In the genomic region with DNA sequence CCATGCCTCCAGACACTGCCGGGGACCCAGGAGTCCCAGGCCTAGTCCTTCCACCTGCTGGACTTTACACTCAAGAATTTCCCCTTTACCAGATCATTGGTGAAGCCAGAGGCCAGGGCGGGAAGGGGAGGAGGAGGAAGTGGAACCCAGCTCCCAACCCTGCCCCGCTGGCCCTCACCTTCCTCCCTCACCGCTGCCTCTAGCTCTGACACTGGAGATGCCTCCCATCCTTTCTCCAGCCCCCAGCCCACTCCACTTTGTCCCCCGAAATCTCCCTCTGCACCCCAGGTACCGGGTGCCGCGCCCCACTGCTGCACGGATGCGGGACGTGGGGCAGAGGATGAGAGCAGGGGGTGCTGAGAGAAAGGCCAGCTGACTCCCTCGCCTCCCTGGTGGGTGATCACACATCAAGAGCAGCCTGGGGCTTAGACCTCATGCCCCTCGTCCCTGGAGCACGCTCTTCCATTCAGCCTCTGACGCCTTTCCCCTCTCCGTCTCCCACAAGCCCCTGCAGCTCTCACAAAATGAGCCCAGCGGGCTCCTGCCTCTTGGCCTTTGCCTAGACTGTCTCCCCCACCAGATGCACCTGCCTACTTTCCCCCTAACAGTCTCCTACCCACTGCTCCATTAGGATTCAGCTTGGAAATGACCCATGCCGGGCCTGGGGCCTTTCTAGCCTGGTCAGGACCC, we compare ENCODE assay signal across 1 cellular context.
TF ChIP-seq lines count a peak whose summit lies in the region.

A gene with protein sequence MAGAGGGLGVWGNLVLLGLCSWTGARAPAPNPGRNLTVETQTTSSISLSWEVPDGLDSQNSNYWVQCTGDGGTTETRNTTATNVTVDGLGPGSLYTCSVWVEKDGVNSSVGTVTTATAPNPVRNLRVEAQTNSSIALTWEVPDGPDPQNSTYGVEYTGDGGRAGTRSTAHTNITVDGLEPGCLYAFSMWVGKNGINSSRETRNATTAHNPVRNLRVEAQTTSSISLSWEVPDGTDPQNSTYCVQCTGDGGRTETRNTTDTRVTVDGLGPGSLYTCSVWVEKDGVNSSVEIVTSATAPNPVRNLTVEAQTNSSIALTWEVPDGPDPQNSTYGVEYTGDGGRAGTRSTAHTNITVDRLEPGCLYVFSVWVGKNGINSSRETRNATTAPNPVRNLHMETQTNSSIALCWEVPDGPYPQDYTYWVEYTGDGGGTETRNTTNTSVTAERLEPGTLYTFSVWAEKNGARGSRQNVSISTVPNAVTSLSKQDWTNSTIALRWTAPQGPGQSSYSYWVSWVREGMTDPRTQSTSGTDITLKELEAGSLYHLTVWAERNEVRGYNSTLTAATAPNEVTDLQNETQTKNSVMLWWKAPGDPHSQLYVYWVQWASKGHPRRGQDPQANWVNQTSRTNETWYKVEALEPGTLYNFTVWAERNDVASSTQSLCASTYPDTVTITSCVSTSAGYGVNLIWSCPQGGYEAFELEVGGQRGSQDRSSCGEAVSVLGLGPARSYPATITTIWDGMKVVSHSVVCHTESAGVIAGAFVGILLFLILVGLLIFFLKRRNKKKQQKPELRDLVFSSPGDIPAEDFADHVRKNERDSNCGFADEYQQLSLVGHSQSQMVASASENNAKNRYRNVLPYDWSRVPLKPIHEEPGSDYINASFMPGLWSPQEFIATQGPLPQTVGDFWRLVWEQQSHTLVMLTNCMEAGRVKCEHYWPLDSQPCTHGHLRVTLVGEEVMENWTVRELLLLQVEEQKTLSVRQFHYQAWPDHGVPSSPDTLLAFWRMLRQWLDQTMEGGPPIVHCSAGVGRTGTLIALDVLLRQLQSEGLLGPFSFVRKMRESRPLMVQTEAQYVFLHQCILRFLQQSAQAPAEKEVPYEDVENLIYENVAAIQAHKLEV (minus strand): TSS at position 72 of the 690 bp plus-strand sequence. CDS start 68 bp downstream, at position 4.

TF ChIP-seq in HepG2, 621 proteins besides CTCF, POLR2A, EP300 and RAD21 (continued from another document and continues in another):
- TF ChIP-seq, protein P1, sequence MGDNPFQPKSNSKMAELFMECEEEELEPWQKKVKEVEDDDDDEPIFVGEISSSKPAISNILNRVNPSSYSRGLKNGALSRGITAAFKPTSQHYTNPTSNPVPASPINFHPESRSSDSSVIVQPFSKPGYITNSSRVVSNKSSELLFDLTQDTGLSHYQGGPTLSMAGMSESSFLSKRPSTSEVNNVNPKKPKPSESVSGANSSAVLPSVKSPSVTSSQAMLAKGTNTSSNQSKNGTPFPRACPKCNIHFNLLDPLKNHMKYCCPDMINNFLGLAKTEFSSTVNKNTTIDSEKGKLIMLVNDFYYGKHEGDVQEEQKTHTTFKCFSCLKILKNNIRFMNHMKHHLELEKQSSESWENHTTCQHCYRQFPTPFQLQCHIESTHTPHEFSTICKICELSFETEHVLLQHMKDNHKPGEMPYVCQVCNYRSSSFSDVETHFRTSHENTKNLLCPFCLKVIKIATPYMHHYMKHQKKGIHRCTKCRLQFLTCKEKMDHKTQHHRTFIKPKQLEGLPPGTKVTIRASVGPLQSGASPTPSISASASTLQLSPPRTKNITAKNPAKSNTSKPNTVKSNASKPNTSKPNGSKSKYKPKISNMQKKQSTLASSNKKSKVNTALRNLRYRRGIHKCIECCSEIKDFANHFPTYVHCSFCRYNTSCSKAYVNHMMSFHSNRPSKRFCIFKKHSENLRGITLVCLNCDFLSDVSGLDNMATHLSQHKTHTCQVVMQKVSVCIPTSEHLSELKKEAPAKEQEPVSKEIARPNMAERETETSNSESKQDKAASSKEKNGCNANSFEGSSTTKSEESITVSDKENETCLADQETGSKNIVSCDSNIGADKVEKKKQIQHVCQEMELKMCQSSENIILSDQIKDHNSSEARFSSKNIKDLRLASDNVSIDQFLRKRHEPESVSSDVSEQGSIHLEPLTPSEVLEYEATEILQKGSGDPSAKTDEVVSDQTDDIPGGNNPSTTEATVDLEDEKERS (CRISPR knock-in tag; IDR thresholded peaks at IDR 0.05): no peak; the same call in 1 of the 2 replicates
- no peak for TF ChIP-seq NR2F2 (IDR thresholded peaks at IDR 0.05; ENCODE audit: borderline replicate concordance, low read depth)
- TF ChIP-seq FOXM1 (CRISPR knock-in tag; IDR thresholded peaks at IDR 0.05): no peak
- peak; percentile 16; the same call in 1 of the 2 replicates for TF ChIP-seq ZNF431 (CRISPR knock-in tag; IDR thresholded peaks at IDR 0.05; ENCODE audit: borderline replicate concordance, low read depth)
- TF ChIP-seq, protein P2, sequence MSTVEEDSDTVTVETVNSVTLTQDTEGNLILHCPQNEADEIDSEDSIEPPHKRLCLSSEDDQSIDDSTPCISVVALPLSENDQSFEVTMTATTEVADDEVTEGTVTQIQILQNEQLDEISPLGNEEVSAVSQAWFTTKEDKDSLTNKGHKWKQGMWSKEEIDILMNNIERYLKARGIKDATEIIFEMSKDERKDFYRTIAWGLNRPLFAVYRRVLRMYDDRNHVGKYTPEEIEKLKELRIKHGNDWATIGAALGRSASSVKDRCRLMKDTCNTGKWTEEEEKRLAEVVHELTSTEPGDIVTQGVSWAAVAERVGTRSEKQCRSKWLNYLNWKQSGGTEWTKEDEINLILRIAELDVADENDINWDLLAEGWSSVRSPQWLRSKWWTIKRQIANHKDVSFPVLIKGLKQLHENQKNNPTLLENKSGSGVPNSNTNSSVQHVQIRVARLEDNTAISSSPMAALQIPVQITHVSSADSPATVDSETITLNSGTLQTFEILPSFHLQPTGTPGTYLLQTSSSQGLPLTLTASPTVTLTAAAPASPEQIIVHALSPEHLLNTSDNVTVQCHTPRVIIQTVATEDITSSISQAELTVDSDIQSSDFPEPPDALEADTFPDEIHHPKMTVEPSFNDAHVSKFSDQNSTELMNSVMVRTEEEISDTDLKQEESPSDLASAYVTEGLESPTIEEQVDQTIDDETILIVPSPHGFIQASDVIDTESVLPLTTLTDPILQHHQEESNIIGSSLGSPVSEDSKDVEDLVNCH (CRISPR knock-in tag; IDR thresholded peaks at IDR 0.05): no peak
- TF ChIP-seq, protein P3, sequence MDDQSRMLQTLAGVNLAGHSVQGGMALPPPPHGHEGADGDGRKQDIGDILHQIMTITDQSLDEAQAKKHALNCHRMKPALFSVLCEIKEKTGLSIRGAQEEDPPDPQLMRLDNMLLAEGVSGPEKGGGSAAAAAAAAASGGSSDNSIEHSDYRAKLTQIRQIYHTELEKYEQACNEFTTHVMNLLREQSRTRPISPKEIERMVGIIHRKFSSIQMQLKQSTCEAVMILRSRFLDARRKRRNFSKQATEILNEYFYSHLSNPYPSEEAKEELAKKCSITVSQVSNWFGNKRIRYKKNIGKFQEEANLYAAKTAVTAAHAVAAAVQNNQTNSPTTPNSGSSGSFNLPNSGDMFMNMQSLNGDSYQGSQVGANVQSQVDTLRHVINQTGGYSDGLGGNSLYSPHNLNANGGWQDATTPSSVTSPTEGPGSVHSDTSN (CRISPR knock-in tag; IDR thresholded peaks at IDR 0.05; ENCODE audit: borderline replicate concordance): no peak
- no peak for TF ChIP-seq KLF11 (CRISPR knock-in tag; IDR thresholded peaks at IDR 0.05)
- no peak for TF ChIP-seq ZNF205 (CRISPR knock-in tag; IDR thresholded peaks at IDR 0.05)
- TF ChIP-seq ZNF354B (CRISPR knock-in tag; IDR thresholded peaks at IDR 0.05): no peak
- no peak for TF ChIP-seq ZNF660 (CRISPR knock-in tag; IDR thresholded peaks at IDR 0.05; ENCODE audit: borderline replicate concordance, low read depth)
- TF ChIP-seq ZIK1 (CRISPR knock-in tag; IDR thresholded peaks at IDR 0.05; ENCODE audit: borderline replicate concordance, low read depth): peak; percentile 67; the same call in 1 of the 2 replicates
- no peak for TF ChIP-seq TOE1 (CRISPR knock-in tag; IDR thresholded peaks at IDR 0.05)
- no peak for TF ChIP-seq MAFF (IDR thresholded peaks at IDR 0.05; ENCODE audit: low read depth, low read length)
- TF ChIP-seq, protein P4, sequence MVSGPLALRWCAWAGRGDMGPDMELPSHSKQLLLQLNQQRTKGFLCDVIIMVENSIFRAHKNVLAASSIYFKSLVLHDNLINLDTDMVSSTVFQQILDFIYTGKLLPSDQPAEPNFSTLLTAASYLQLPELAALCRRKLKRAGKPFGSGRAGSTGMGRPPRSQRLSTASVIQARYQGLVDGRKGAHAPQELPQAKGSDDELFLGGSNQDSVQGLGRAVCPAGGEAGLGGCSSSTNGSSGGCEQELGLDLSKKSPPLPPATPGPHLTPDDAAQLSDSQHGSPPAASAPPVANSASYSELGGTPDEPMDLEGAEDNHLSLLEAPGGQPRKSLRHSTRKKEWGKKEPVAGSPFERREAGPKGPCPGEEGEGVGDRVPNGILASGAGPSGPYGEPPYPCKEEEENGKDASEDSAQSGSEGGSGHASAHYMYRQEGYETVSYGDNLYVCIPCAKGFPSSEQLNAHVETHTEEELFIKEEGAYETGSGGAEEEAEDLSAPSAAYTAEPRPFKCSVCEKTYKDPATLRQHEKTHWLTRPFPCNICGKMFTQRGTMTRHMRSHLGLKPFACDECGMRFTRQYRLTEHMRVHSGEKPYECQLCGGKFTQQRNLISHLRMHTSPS (CRISPR knock-in tag; IDR thresholded peaks at IDR 0.05; ENCODE audit: low read depth): 0 out of 2 replicates have a peak, but pooled peaks have one; percentile 6
- TF ChIP-seq ZNF251 (CRISPR knock-in tag; IDR thresholded peaks at IDR 0.05): 0 out of 2 replicates have a peak, but pooled peaks have one; percentile 60
- TF ChIP-seq, protein P5, sequence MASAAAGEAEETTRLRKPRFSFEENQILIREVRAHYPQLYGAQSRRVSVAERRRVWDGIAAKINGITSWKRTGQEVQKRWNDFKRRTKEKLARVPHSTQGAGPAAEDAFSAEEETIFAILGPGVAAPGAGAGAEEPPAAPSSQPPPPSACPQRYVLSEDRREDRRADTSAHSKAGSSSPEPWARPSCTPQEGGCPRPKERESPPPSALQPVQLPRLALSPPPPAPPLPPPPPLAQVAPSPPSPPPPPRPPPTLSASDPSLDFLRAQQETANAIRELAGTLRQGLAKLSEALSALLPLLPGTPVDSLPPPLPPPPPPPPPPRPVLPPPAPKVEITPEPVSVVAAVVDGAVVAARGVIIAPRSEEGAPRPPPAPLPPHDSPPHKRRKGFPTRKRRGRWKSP (CRISPR knock-in tag; IDR thresholded peaks at IDR 0.05): peak; percentile 36; the same call in 1 of the 2 replicates
- TF ChIP-seq ZNF567 (CRISPR knock-in tag; IDR thresholded peaks at IDR 0.05; ENCODE audit: borderline replicate concordance): no peak
- TF ChIP-seq ZFP82 (CRISPR knock-in tag; IDR thresholded peaks at IDR 0.05; ENCODE audit: borderline replicate concordance): no peak
- no peak for TF ChIP-seq PPARG (CRISPR knock-in tag; conservative IDR thresholded peaks at IDR 0.05)
- TF ChIP-seq ZNF746 (CRISPR knock-in tag; IDR thresholded peaks at IDR 0.05): no peak
- TF ChIP-seq ELF4 (CRISPR knock-in tag; IDR thresholded peaks at IDR 0.05; ENCODE audit: borderline replicate concordance): no peak
- no peak for TF ChIP-seq ZBTB7B (CRISPR knock-in tag; IDR thresholded peaks at IDR 0.05)
- no peak for TF ChIP-seq NFYC (CRISPR knock-in tag; IDR thresholded peaks at IDR 0.05)
- TF ChIP-seq NFRKB (IDR thresholded peaks at IDR 0.05): no peak
- TF ChIP-seq, protein P6, sequence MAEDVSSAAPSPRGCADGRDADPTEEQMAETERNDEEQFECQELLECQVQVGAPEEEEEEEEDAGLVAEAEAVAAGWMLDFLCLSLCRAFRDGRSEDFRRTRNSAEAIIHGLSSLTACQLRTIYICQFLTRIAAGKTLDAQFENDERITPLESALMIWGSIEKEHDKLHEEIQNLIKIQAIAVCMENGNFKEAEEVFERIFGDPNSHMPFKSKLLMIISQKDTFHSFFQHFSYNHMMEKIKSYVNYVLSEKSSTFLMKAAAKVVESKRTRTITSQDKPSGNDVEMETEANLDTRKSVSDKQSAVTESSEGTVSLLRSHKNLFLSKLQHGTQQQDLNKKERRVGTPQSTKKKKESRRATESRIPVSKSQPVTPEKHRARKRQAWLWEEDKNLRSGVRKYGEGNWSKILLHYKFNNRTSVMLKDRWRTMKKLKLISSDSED (CRISPR knock-in tag; IDR thresholded peaks at IDR 0.05): no peak
- no peak for TF ChIP-seq ZNF282 (IDR thresholded peaks at IDR 0.05; ENCODE audit: partially characterized antibody)
- TF ChIP-seq, protein P7, sequence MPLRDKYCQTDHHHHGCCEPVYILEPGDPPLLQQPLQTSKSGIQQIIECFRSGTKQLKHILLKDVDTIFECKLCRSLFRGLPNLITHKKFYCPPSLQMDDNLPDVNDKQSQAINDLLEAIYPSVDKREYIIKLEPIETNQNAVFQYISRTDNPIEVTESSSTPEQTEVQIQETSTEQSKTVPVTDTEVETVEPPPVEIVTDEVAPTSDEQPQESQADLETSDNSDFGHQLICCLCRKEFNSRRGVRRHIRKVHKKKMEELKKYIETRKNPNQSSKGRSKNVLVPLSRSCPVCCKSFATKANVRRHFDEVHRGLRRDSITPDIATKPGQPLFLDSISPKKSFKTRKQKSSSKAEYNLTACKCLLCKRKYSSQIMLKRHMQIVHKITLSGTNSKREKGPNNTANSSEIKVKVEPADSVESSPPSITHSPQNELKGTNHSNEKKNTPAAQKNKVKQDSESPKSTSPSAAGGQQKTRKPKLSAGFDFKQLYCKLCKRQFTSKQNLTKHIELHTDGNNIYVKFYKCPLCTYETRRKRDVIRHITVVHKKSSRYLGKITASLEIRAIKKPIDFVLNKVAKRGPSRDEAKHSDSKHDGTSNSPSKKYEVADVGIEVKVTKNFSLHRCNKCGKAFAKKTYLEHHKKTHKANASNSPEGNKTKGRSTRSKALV (CRISPR knock-in tag; IDR thresholded peaks at IDR 0.05): no peak
- TF ChIP-seq JUNB (CRISPR knock-in tag; IDR thresholded peaks at IDR 0.05; ENCODE audit: borderline replicate concordance): no peak
- TF ChIP-seq ZNF350 (CRISPR knock-in tag; IDR thresholded peaks at IDR 0.05; ENCODE audit: borderline replicate concordance, low read depth): no peak
- no peak for TF ChIP-seq ATAD3A (CRISPR knock-in tag; IDR thresholded peaks at IDR 0.05)
- no peak for TF ChIP-seq ZNF510 (CRISPR knock-in tag; IDR thresholded peaks at IDR 0.05; ENCODE audit: low read depth)
- no peak for TF ChIP-seq ASH2L (IDR thresholded peaks at IDR 0.05; ENCODE audit: insufficient read length, low read depth, low read length)
- TF ChIP-seq ZNF749 (CRISPR knock-in tag; IDR thresholded peaks at IDR 0.05; ENCODE audit: borderline replicate concordance): 0 out of 2 replicates have a peak, but pooled peaks have one; percentile 27
- TF ChIP-seq KDM3A (CRISPR knock-in tag; IDR thresholded peaks at IDR 0.05; ENCODE audit: low read depth): no peak; the same call in 1 of the 2 replicates
- no peak for TF ChIP-seq ZNF260 (CRISPR knock-in tag; IDR thresholded peaks at IDR 0.05; ENCODE audit: borderline replicate concordance, low read depth)
- TF ChIP-seq, protein P8, sequence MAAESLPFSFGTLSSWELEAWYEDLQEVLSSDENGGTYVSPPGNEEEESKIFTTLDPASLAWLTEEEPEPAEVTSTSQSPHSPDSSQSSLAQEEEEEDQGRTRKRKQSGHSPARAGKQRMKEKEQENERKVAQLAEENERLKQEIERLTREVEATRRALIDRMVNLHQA (CRISPR knock-in tag; IDR thresholded peaks at IDR 0.05): no peak
- no peak for TF ChIP-seq IRX3 (CRISPR knock-in tag; IDR thresholded peaks at IDR 0.05; ENCODE audit: borderline replicate concordance, low read depth)
- TF ChIP-seq SMAD3 (CRISPR knock-in tag; IDR thresholded peaks at IDR 0.05): peak; percentile 8; the same call in 1 of the 2 replicates
- no peak for TF ChIP-seq NR2F6 (IDR thresholded peaks at IDR 0.05)
- TF ChIP-seq NR2F6 (CRISPR knock-in tag; IDR thresholded peaks at IDR 0.05): no peak
